In genomic region chr20:15942130-15942529, GRCh38 we compare ENCODE assay signal across 19 cellular contexts.
A peak's percentile ranks its signal among the peaks of the same experiment; 100 is the strongest.
DNase-seq lines count a peak whose midpoint lies in the region; ATAC-seq and TF ChIP-seq lines count a peak whose summit lies in the region.
"Had no signal": no experiment of that assay in that cellular context is flagged by ENCODE, and none has a peak within 500 bp of the region (broad histone marks: within the 10 kb centered on the region; RNA-seq: fewer than 3 reads in every experiment).

No MANE protein-coding gene starts in this region.

- H3K4me3 ChIP-seq in RWPE2 (ENCODE audit: severe bottlenecking) (no peak overlapping the region), esophagus squamous epithelium (no peak overlapping the region), gastroesophageal sphincter (no peak overlapping the region)
- H3K4me3 ChIP-seq: hepatocyte, tibial artery had no signal

- ATAC-seq in RWPE2 (ENCODE audit: low read depth) = peak; percentile 98
- ATAC-seq in gastroesophageal sphincter = no peak
- ATAC-seq: left cardiac atrium had no signal

- H3K9me3 ChIP-seq in RWPE2 (ENCODE audit: severe bottlenecking) (no peaks in the 10 kb centered on the region), esophagus squamous epithelium (peaks cover 0 to 4% (median 0%) of the 10 kb centered on the region in 3 donors), gastroesophageal sphincter (peaks cover 0 to 15% (median 0%) of the 10 kb centered on the region in 3 donors)

- TF ChIP-seq POLR2A in esophagus squamous epithelium (IDR thresholded peaks at IDR 0.05) = no peak
- TF ChIP-seq POLR2A in gastroesophageal sphincter (IDR thresholded peaks at IDR 0.05) = no peak

- H3K27me3 ChIP-seq in RWPE2 (ENCODE audit: insufficient read depth, poor library complexity, severe bottlenecking) (no peaks in the 10 kb centered on the region), esophagus squamous epithelium (no peaks in the 10 kb centered on the region), gastroesophageal sphincter (no peaks in the 10 kb centered on the region)
- H3K27me3 ChIP-seq: brain microvascular endothelial cell, hepatocyte, tibial artery had no signal

- TF ChIP-seq EP300 in gastroesophageal sphincter (IDR thresholded peaks at IDR 0.05) = no peak

- TF ChIP-seq CTCF in RWPE2 (IDR thresholded peaks at IDR 0.05; ENCODE audit: poor library complexity, severe bottlenecking) = no peak
- no peak for TF ChIP-seq CTCF in esophagus squamous epithelium (IDR thresholded peaks at IDR 0.05)
- no peak for TF ChIP-seq CTCF in gastroesophageal sphincter (IDR thresholded peaks at IDR 0.05)

- H3K4me1 ChIP-seq in RWPE2 (ENCODE audit: insufficient read depth, poor library complexity, severe bottlenecking) = peaks cover 4% of the 10 kb centered on the region
- no peaks in the 10 kb centered on the region for H3K4me1 ChIP-seq in esophagus squamous epithelium
- no peaks in the 10 kb centered on the region for H3K4me1 ChIP-seq in gastroesophageal sphincter

- peak overlapping the region; percentile 8 for H3K27ac ChIP-seq in RWPE2 (ENCODE audit: poor library complexity, severe bottlenecking)
- no peak overlapping the region for H3K27ac ChIP-seq in esophagus squamous epithelium
- H3K27ac ChIP-seq in gastroesophageal sphincter = no peak overlapping the region
- H3K27ac ChIP-seq: 22Rv1, brain microvascular endothelial cell, hepatocyte, tibial artery had no signal

- DNase-seq in NCI-H2171 treated with DMSO at 0.1 percent for 48 hours (lab: John Stamatoyannopoulos, UW) = peak; percentile 66
- no peak for DNase-seq in NCI-H2171 (lab: John Stamatoyannopoulos, UW)
- DNase-seq in RWPE2 (ENCODE audit: low spot score) = peak; percentile 57
- peak; percentile 13 for DNase-seq in fibroblast of gingiva (ENCODE audit: low read depth)
- no peak for DNase-seq in islet precursor cell
- no peak for DNase-seq in NCI-H1417 treated with DMSO at 0.1 percent for 48 hours (lab: John Stamatoyannopoulos, UW)
- DNase-seq in esophagus squamous epithelium (lab: John Stamatoyannopoulos, UW) = no peak
- DNase-seq: activated naive CD4-positive, alpha-beta T cell treated with anti-CD3 and anti-CD28 coated beads, Interleukin-2, amount 50 U/mL, for 16 hours; brain microvascular endothelial cell; DMS79 treated with DMSO at 0.1 percent for 48 hours; left cardiac atrium; NCI-H2029; NCI-H526; retina; stimulated activated naive CD4-positive, alpha-beta T cell; tibial artery had no signal

- 11 to 22% methylated on average over 1 of the region's 1 CpG for WGBS in esophagus squamous epithelium, 2 donors
- 42% methylated on average over 1 of the region's 1 CpG; no CpG with 5 or more reads in 1 of the 2 donors for WGBS in gastroesophageal sphincter (ENCODE audit: low coverage in 1 of 2), 2 donors

- no peaks in the 10 kb centered on the region for H3K36me3 ChIP-seq in RWPE2 (ENCODE audit: low read depth)
- no peaks in the 10 kb centered on the region for H3K36me3 ChIP-seq in esophagus squamous epithelium
- no peaks in the 10 kb centered on the region for H3K36me3 ChIP-seq in gastroesophageal sphincter
- H3K36me3 ChIP-seq: brain microvascular endothelial cell, tibial artery had no signal

- intact Hi-C loops in esophagus squamous epithelium (cut with DNase I) = no loop called here

Comparison
In these comparisons a context has a peak if more than half of its experiments do, and no peak if none do; other contexts are left out.
1. DNase-seq: peak in NCI-H2171 treated with DMSO at 0.1 percent for 48 hours (single experiment), RWPE2 (single experiment) and fibroblast of gingiva (single experiment); none in NCI-H2171 (single experiment), islet precursor cell (single experiment), NCI-H1417 treated with DMSO at 0.1 percent for 48 hours (single experiment) and esophagus squamous epithelium (single experiment).